In the genomic region with DNA sequence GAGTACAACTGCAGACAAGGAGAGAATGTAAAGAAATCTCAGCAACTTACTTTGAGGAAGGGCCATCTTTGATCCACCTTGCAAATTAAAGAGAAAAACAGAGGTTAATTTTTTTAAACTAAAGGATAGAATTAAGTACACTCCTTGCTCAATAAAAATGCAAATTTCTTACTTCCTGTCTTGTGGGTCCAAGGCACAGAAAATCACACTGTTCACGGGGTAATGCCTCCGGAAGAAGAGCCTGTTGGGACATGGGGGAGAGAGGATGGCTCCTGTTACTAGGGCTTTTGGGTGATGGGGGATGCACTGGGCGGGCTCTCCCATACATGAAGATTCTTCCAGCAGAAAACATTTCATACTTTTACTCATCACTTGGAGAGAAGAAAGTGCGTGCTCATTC, we compare ENCODE assay signal across 21 cellular contexts.
"Had no signal": no experiment of that assay in that cellular context is flagged by ENCODE, and none has a peak within 500 bp of the region (broad histone marks: within the 10 kb centered on the region; RNA-seq: fewer than 3 reads in every experiment).

No MANE protein-coding gene starts in this region.

- H3K4me1 Mint-ChIP-seq: naive thymus-derived CD4-positive, alpha-beta T cell had no signal

- H3K9ac ChIP-seq: parathyroid adenoma had no signal

- DNase-seq: cortex of kidney; dorsolateral prefrontal cortex; effector CD8-positive, alpha-beta T cell; heart left ventricle; hippocampal formation; left colon; left ventricle myocardium superior; mesendoderm; naive thymus-derived CD4-positive, alpha-beta T cell; nephron progenitor cell; sigmoid colon; stimulated activated CD4-positive, alpha-beta T cell treated with anti-CD3 and anti-CD28 coated beads, Interleukin-2, amount 100 ng/mL, for 24 hours; stimulated activated CD4-positive, alpha-beta T cell treated with anti-CD3 and anti-CD28 coated beads, Interleukin-4, amount 100 ng/mL, for 4 hours; stimulated activated naive CD4-positive, alpha-beta T cell; stomach; substantia nigra had no signal

- H3K27ac Mint-ChIP-seq: naive thymus-derived CD4-positive, alpha-beta T cell had no signal

- H3K4me1 ChIP-seq: sigmoid colon, stomach had no signal

- H3K27me3 ChIP-seq: heart left ventricle, sigmoid colon, stomach had no signal

- H3K9me3 Mint-ChIP-seq: nephron progenitor cell had no signal

- ATAC-seq: esophagus mucosa; heart left ventricle; left colon; left ventricle myocardium superior; naive thymus-derived CD4-positive, alpha-beta T cell had no signal

- H3K4me3 ChIP-seq: dorsolateral prefrontal cortex, heart left ventricle, lung, sigmoid colon, skin epidermis, stomach, thoracic aorta had no signal

- H3K27ac ChIP-seq: dorsolateral prefrontal cortex, heart left ventricle, parathyroid adenoma, sigmoid colon, skin epidermis, stomach, thoracic aorta had no signal

- H3K9me3 ChIP-seq: heart left ventricle, sigmoid colon, stomach, thoracic aorta had no signal

- H3K36me3 Mint-ChIP-seq: naive thymus-derived CD4-positive, alpha-beta T cell had no signal

- H3K4me3 Mint-ChIP-seq: naive thymus-derived CD4-positive, alpha-beta T cell; nephron progenitor cell had no signal

- H2AFZ ChIP-seq: parathyroid adenoma had no signal
